9 cellular contexts compared by ENCODE assay signal in genomic region chr9:90815183-90815943, GRCh38. TPM values are rescaled to one million over a fixed set of nuclear protein-coding genes. Genes with fewer than 3 reads are reported as not detected.
DNase-seq lines count a peak whose midpoint lies in the region; ATAC-seq and TF ChIP-seq lines count a peak whose summit lies in the region.
"Had no signal": no experiment of that assay in that cellular context is flagged by ENCODE, and none has a peak within 500 bp of the region (broad histone marks: within the 10 kb centered on the region; RNA-seq: fewer than 3 reads in every experiment).

No MANE protein-coding gene starts in this region.

- H3K4me1 Mint-ChIP-seq in activated CD8-positive, alpha-beta T cell treated with anti-CD3 and anti-CD28 coated beads, Interleukin-2, amount 10 ng/mL, durations not matched to agents 7 days and 5 days (ENCODE audit: low read depth): peaks cover 15% of the 10 kb centered on the region
- peaks cover 11% of the 10 kb centered on the region for H3K4me1 Mint-ChIP-seq in mesothelial cell of epicardium

- H3K4me3 Mint-ChIP-seq in activated CD8-positive, alpha-beta T cell treated with anti-CD3 and anti-CD28 coated beads, Interleukin-2, amount 10 ng/mL, durations not matched to agents 7 days and 5 days: no peak overlapping the region
- H3K4me3 Mint-ChIP-seq in mesothelial cell of epicardium: no peak overlapping the region

- H3K27me3 Mint-ChIP-seq in activated CD8-positive, alpha-beta T cell treated with anti-CD3 and anti-CD28 coated beads, Interleukin-2, amount 10 ng/mL, durations not matched to agents 7 days and 5 days (ENCODE audit: low read depth): peaks cover 13% of the 10 kb centered on the region
- no peaks in the 10 kb centered on the region for H3K27me3 Mint-ChIP-seq in mesothelial cell of epicardium (ENCODE audit: low read depth)

- DNase-seq in NCI-H2227 (lab: John Stamatoyannopoulos, UW; ENCODE audit: unreplicated experiment) (peak; percentile 27), NCI-H2227 treated with DMSO at 0.1 percent for 48 hours (lab: John Stamatoyannopoulos, UW) (no peak), sciatic nerve (ENCODE audit: low spot score) (peak; percentile 74), SW480 (ENCODE audit: low spot score) (no peak), ureter (ENCODE audit: low spot score) (no peak), mesothelial cell of epicardium (ENCODE audit: low spot score in 2 of 2, unreplicated experiment in 2 of 2) (no peak)
- no peak for DNase-seq in activated CD8-positive, alpha-beta T cell treated with anti-CD3 and anti-CD28 coated beads, Interleukin-2, amount 10 ng/mL, durations not matched to agents 7 days and 5 days
- DNase-seq: activated effector memory CD4-positive, alpha-beta T cell treated with anti-CD3 and anti-CD28 coated beads, Interleukin-2, amount 50 U/mL, for 16 hours had no signal

- peak; percentile 52 for ATAC-seq in HG03432 (IDR thresholded peaks at IDR 0.05; ENCODE audit: unreplicated experiment)
- peak; percentile 51 for ATAC-seq in activated CD8-positive, alpha-beta T cell treated with anti-CD3 and anti-CD28 coated beads, Interleukin-2, amount 10 ng/mL, durations not matched to agents 7 days and 5 days
- ATAC-seq in sciatic nerve: peak; percentile 70

- intact Hi-C loops in sciatic nerve (cut with DNase I): no loop called here

- CTCF ChIA-PET in activated CD8-positive, alpha-beta T cell treated with anti-CD3 and anti-CD28 coated beads, Interleukin-2, amount 10 ng/mL, durations not matched to agents 7 days and 5 days (lab: Charles Lee): no interaction called here

- H3K36me3 Mint-ChIP-seq in activated CD8-positive, alpha-beta T cell treated with anti-CD3 and anti-CD28 coated beads, Interleukin-2, amount 10 ng/mL, durations not matched to agents 7 days and 5 days (ENCODE audit: low read depth): peaks cover 3% of the 10 kb centered on the region
- H3K36me3 Mint-ChIP-seq in mesothelial cell of epicardium: no peaks in the 10 kb centered on the region

- H3K27ac Mint-ChIP-seq in activated CD8-positive, alpha-beta T cell treated with anti-CD3 and anti-CD28 coated beads, Interleukin-2, amount 10 ng/mL, durations not matched to agents 7 days and 5 days: peak overlapping the region; percentile 22
- H3K27ac Mint-ChIP-seq in mesothelial cell of epicardium: no peak overlapping the region

- H3K9me3 Mint-ChIP-seq in activated CD8-positive, alpha-beta T cell treated with anti-CD3 and anti-CD28 coated beads, Interleukin-2, amount 10 ng/mL, durations not matched to agents 7 days and 5 days (ENCODE audit: insufficient read depth): peaks cover 11% of the 10 kb centered on the region
- H3K9me3 Mint-ChIP-seq in mesothelial cell of epicardium: peaks cover 10% of the 10 kb centered on the region

- POLR2A ChIA-PET in activated CD8-positive, alpha-beta T cell treated with anti-CD3 and anti-CD28 coated beads, Interleukin-2, amount 10 ng/mL, durations not matched to agents 7 days and 5 days (lab: Charles Lee): no interaction called here

- TF ChIP-seq CTCF in mesothelial cell of epicardium (IDR thresholded peaks at IDR 0.05; ENCODE audit: unreplicated experiment): no peak

RNA-seq across cellular contexts. Expression of gene SYK, which starts 13.7 kb away (rescaled TPM):
- total RNA-seq in activated CD8-positive, alpha-beta T cell treated with anti-CD3 and anti-CD28 coated beads, Interleukin-2, amount 10 ng/mL, durations not matched to agents 7 days and 5 days: under 1 TPM; 0.13 TPM
- total RNA-seq in sciatic nerve (25.6 TPM), ureter (52.9 TPM), mesothelial cell of epicardium (3.3 to 3.9 TPM (median 3.8 TPM) in 3 replicates)

Comparison
In these comparisons a context has a peak if more than half of its experiments do, and no peak if none do; other contexts are left out.
1. DNase-seq: peak in NCI-H2227 (single experiment) and sciatic nerve (single experiment); none in NCI-H2227 treated with DMSO at 0.1 percent for 48 hours (single experiment), activated CD8-positive, alpha-beta T cell treated with anti-CD3 and anti-CD28 coated beads, Interleukin-2, amount 10 ng/mL, durations not matched to agents 7 days and 5 days (single experiment), SW480 (single experiment), ureter (single experiment) and mesothelial cell of epicardium (0 of 2).
2. Peak in every context shown above with its lines, with median percentiles within 50 percentile points of each other: ATAC-seq.